ENCODE assay signal across 21 cellular contexts in the genomic region with DNA sequence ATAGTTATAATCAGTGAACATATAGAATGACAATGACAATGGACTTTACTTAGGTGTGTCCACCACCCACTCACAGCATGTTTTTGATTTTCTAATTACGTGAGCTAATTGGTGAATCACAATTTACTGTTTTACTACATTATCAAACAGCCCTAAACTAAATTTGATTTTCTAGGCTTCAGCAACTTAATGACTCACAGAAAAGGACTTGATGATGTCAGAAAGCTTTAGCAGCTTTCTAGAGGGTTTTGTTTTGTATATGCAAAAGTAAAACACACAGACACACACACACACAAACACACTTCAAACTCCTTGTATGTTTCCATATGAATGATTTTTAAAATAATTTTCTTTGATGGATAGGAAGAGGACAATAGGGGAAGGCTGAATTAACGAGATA.
DNase-seq lines count a peak whose midpoint lies in the region; ATAC-seq and TF ChIP-seq lines count a peak whose summit lies in the region.
"Had no signal": no experiment of that assay in that cellular context is flagged by ENCODE, and none has a peak within 500 bp of the region (broad histone marks: within the 10 kb centered on the region; RNA-seq: fewer than 3 reads in every experiment).

No MANE protein-coding gene starts in this region.

- no peak overlapping the region for H3K4me3 ChIP-seq in epithelial cell of proximal tubule (ENCODE audit: low read depth, low read length)
- no peak overlapping the region for H3K4me3 ChIP-seq in MG63
- no peak overlapping the region for H3K4me3 ChIP-seq in tibial nerve
- H3K4me3 ChIP-seq: BLaER1, HAP-1 had no signal

- TF ChIP-seq EP300 in tibial nerve (IDR thresholded peaks at IDR 0.05): no peak

- H3K36me3 Mint-ChIP-seq in nephron (ENCODE audit: low read depth): peaks cover 9% of the 10 kb centered on the region
- H3K36me3 Mint-ChIP-seq: CD8-positive, alpha-beta T cell had no signal

- H3K27ac Mint-ChIP-seq in nephron: peak overlapping the region in 2 of 3 experiments; percentile 37 to 38
- H3K27ac Mint-ChIP-seq: CD8-positive, alpha-beta T cell had no signal

- no peaks in the 10 kb centered on the region for H3K4me1 Mint-ChIP-seq in nephron

- DNase-seq in NCI-H1417 (lab: John Stamatoyannopoulos, UW) (peak in 2 of 3 experiments; percentile 10 to 62), NCI-H1417 treated with DMSO at 0.1 percent for 48 hours (lab: John Stamatoyannopoulos, UW) (no peak), epithelial cell of proximal tubule (ENCODE audit: low read depth) (peak; percentile 25), MG63 (no peak), tibial nerve (ENCODE audit: low spot score in 2 of 2) (no peak)
- DNase-seq: 8988T; CD8-positive, alpha-beta T cell; IMR-90; Karpas-422; MM.1S; NCI-H1105; NCI-H187; NCI-H748 treated with DMSO at 0.1 percent for 48 hours; OCI-M1; RPMI8226; SIG-M5 had no signal

- H3K27me3 ChIP-seq in MG63 (no peaks in the 10 kb centered on the region), tibial nerve (no peaks in the 10 kb centered on the region)
- H3K27me3 ChIP-seq: BLaER1 had no signal

- H3K36me3 ChIP-seq in MG63 (no peaks in the 10 kb centered on the region), tibial nerve (no peaks in the 10 kb centered on the region)
- H3K36me3 ChIP-seq: BLaER1, HAP-1 had no signal

- peaks cover 11% of the 10 kb centered on the region for H3K9me3 Mint-ChIP-seq in nephron

- TF ChIP-seq CTCF in epithelial cell of proximal tubule (conservative IDR thresholded peaks at IDR 0.05; ENCODE audit: low read depth, low read length) (no peak), nephron (IDR thresholded peaks at IDR 0.05; ENCODE audit: unreplicated experiment in 3 of 3) (no peak), tibial nerve (IDR thresholded peaks at IDR 0.05) (no peak)

- no peaks in the 10 kb centered on the region for H3K27me3 Mint-ChIP-seq in nephron (ENCODE audit: low read depth)

- no peak for ATAC-seq in GM21515 (IDR thresholded peaks at IDR 0.05; ENCODE audit: unreplicated experiment)
- ATAC-seq in GM18519 (IDR thresholded peaks at IDR 0.05; ENCODE audit: low FRiP score, unreplicated experiment): no peak
- ATAC-seq: CD8-positive, alpha-beta T cell had no signal

- no peak overlapping the region for H3K27ac ChIP-seq in tibial nerve
- H3K27ac ChIP-seq: BLaER1 had no signal

- no peak overlapping the region for H3K4me3 Mint-ChIP-seq in nephron
- H3K4me3 Mint-ChIP-seq: CD8-positive, alpha-beta T cell had no signal

- TF ChIP-seq POLR2A in tibial nerve (IDR thresholded peaks at IDR 0.05): no peak

- 62 to 66% methylated on average over 2 of the region's 2 CpGs for WGBS in tibial nerve, 2 donors

- H3K9me3 ChIP-seq in MG63 (no peaks in the 10 kb centered on the region), tibial nerve (no peaks in the 10 kb centered on the region)
- H3K9me3 ChIP-seq: BLaER1, HAP-1 had no signal

- H3K4me1 ChIP-seq in tibial nerve: no peaks in the 10 kb centered on the region
- H3K4me1 ChIP-seq: BLaER1, HAP-1 had no signal

Comparison
In these comparisons a context has a peak if more than half of its experiments do, and no peak if none do; other contexts are left out.
1. DNase-seq: peak in NCI-H1417 (2 of 3) and epithelial cell of proximal tubule (single experiment); none in NCI-H1417 treated with DMSO at 0.1 percent for 48 hours (single experiment), MG63 (single experiment) and tibial nerve (0 of 2).